11 cellular contexts compared by ENCODE assay signal in genomic region chr17:49969794-49970389, GRCh38. TPM values are rescaled to one million over a fixed set of nuclear protein-coding genes. Genes with fewer than 3 reads are reported as not detected.
A peak's percentile ranks its signal among the peaks of the same experiment; 100 is the strongest.
DNase-seq lines count a peak whose midpoint lies in the region; TF ChIP-seq lines count a peak whose summit lies in the region.
"Had no signal": no experiment of that assay in that cellular context is flagged by ENCODE, and none has a peak within 500 bp of the region (broad histone marks: within the 10 kb centered on the region; RNA-seq: fewer than 3 reads in every experiment).

No MANE protein-coding gene starts in this region.

- H3K4me1 ChIP-seq in OCI-LY7 (ENCODE audit: insufficient read depth, low read length, poor library complexity, severe bottlenecking) (peaks cover 9% of the 10 kb centered on the region), ectodermal cell (ENCODE audit: control insufficient read depth, insufficient read depth, low read length) (peaks cover 28% of the 10 kb centered on the region), rectal smooth muscle tissue (ENCODE audit: control insufficient read depth, insufficient read depth, low read length) (peaks cover 3% of the 10 kb centered on the region)

- H3K27me3 Mint-ChIP-seq in T-helper 1 cell treated with Interleukin-12 subunit alpha and Interleukin-12 subunit beta and Interleukin-4 antibody, amounts not matched to agents 30 μg/mL and 1 μg/mL, for 36 hours (ENCODE audit: low read depth) = peaks cover 91% of the 10 kb centered on the region

- no peaks in the 10 kb centered on the region for H4K20me1 ChIP-seq in OCI-LY7 (ENCODE audit: insufficient read depth, low read length)

- peaks cover 15% of the 10 kb centered on the region for H3K4me1 Mint-ChIP-seq in T-helper 1 cell treated with Interleukin-12 subunit alpha and Interleukin-12 subunit beta and Interleukin-4 antibody, amounts not matched to agents 30 μg/mL and 1 μg/mL, for 36 hours (ENCODE audit: low read depth)

- H3K9me2 ChIP-seq in OCI-LY7 (ENCODE audit: insufficient read depth, low read length) = no peaks in the 10 kb centered on the region

- H3K4me3 Mint-ChIP-seq in T-helper 1 cell treated with Interleukin-12 subunit alpha and Interleukin-12 subunit beta and Interleukin-4 antibody, amounts not matched to agents 30 μg/mL and 1 μg/mL, for 36 hours = peak overlapping the region; percentile 82

- BruUV-seq in OCI-LY7 (replicated peaks; lab: Mats Ljungman, UMichigan) = no TSS peak

- no peak for DNase-seq in T-helper 1 cell
- DNase-seq in OCI-LY7 (ENCODE audit: low spot score) = no peak
- DNase-seq in NCI-H524 (lab: John Stamatoyannopoulos, UW) = no peak
- DNase-seq in hippocampal formation (lab: John Stamatoyannopoulos, UW) = no peak
- DNase-seq in mesenteric fat pad (ENCODE audit: low spot score) = no peak
- DNase-seq: NCI-H1417 treated with DMSO at 0.1 percent for 48 hours had no signal

- no peaks in the 10 kb centered on the region for H3K36me3 Mint-ChIP-seq in T-helper 1 cell treated with Interleukin-12 subunit alpha and Interleukin-12 subunit beta and Interleukin-4 antibody, amounts not matched to agents 30 μg/mL and 1 μg/mL, for 36 hours (ENCODE audit: low read depth)

- POLR2A ChIA-PET in OCI-LY7 (lab: Charles Lee) = no interaction called here

- H3K9me3 Mint-ChIP-seq in T-helper 1 cell treated with Interleukin-12 subunit alpha and Interleukin-12 subunit beta and Interleukin-4 antibody, amounts not matched to agents 30 μg/mL and 1 μg/mL, for 36 hours = no peaks in the 10 kb centered on the region

- no peaks in the 10 kb centered on the region for H3K79me2 ChIP-seq in OCI-LY7 (ENCODE audit: insufficient read depth, low read depth, low read length)

- H2AFZ ChIP-seq in OCI-LY7 (ENCODE audit: low read length) = no peak overlapping the region

- H3K9me3 ChIP-seq in OCI-LY7 (ENCODE audit: low read length) (no peaks in the 10 kb centered on the region), ectodermal cell (ENCODE audit: control insufficient read depth, low read length) (no peaks in the 10 kb centered on the region)

- WGBS in ectodermal cell, 2 experiments = 3 to 6% methylated on average over 16 of the region's 18 CpGs

- H3K4me3 ChIP-seq in OCI-LY7 (ENCODE audit: low read depth, low read length, poor library complexity, severe bottlenecking) = no peak overlapping the region
- peak overlapping the region; percentile 32 for H3K4me3 ChIP-seq in ectodermal cell (ENCODE audit: insufficient read depth, low read depth, low read length)
- H3K4me3 ChIP-seq in rectal smooth muscle tissue (ENCODE audit: low read length) = peak overlapping the region; percentile 35

- TF ChIP-seq CTCF in OCI-LY7 (conservative IDR thresholded peaks at IDR 0.05; ENCODE audit: low read length) = no peak

- no peak overlapping the region for H3K27ac Mint-ChIP-seq in T-helper 1 cell treated with Interleukin-12 subunit alpha and Interleukin-12 subunit beta and Interleukin-4 antibody, amounts not matched to agents 30 μg/mL and 1 μg/mL, for 36 hours

- intact Hi-C loops in OCI-LY7 (cut with micrococcal nuclease; ENCODE audit: unreplicated experiment) = no loop called here

- CTCF ChIA-PET in OCI-LY7 (lab: Charles Lee; ENCODE audit: unreplicated experiment) = no interaction called here

- H3K36me3 ChIP-seq in OCI-LY7 (ENCODE audit: insufficient read depth, low read length) (no peaks in the 10 kb centered on the region), ectodermal cell (ENCODE audit: control insufficient read depth, insufficient read depth, low read length) (no peaks in the 10 kb centered on the region), rectal smooth muscle tissue (ENCODE audit: control insufficient read depth, insufficient read depth, low read length) (no peaks in the 10 kb centered on the region)

- H3K4me2 ChIP-seq in OCI-LY7 (ENCODE audit: low read length) = peak overlapping the region; percentile 77

- H3K9ac ChIP-seq in rectal smooth muscle tissue (ENCODE audit: low read length) = no peak overlapping the region

- H3K27ac ChIP-seq in OCI-LY7 (ENCODE audit: low read depth, low read length, poor library complexity, severe bottlenecking) (no peak overlapping the region), ectodermal cell (ENCODE audit: insufficient read depth, low read depth, low read length, poor library complexity, severe bottlenecking) (no peak overlapping the region), rectal smooth muscle tissue (ENCODE audit: low read depth, low read length) (no peak overlapping the region)

- peaks cover 100% of the 10 kb centered on the region for H3K27me3 ChIP-seq in ectodermal cell (ENCODE audit: control insufficient read depth, insufficient read depth, low read length, poor library complexity, severe bottlenecking)
- H3K27me3 ChIP-seq in rectal smooth muscle tissue (ENCODE audit: control insufficient read depth, insufficient read depth, low read length) = peaks cover 64% of the 10 kb centered on the region

RNA-seq across cellular contexts. Expression of gene DLX4, which starts 0.9 kb away (rescaled TPM):
- 0.28 and 0.47 TPM in 2 replicates for total RNA-seq in OCI-LY7 (2014; rRNA removed; shearing (Covaris generic))
- 0.27 and 1.3 TPM in 2 replicates for total RNA-seq in OCI-LY7 (2022)
- polyA plus RNA-seq in ectodermal cell (2013, experiment 1 of 4) = 0.63 TPM
- 1.1 TPM for polyA plus RNA-seq in ectodermal cell (2013, experiment 2 of 4)
- polyA plus RNA-seq in ectodermal cell (2013, experiment 3 of 4) = 0.80 TPM
- 0.77 TPM for polyA plus RNA-seq in ectodermal cell (2013, experiment 4 of 4)
- total RNA-seq in mesenteric fat pad = 0.55 TPM
- total RNA-seq: astrocyte had no signal

RNA-seq across cellular contexts. Expression of gene DLX3, which starts 25.1 kb away (rescaled TPM):
- total RNA-seq in OCI-LY7 (2014; rRNA removed; shearing (Covaris generic)) = not detected in 2 replicates
- not detected in 2 replicates for total RNA-seq in OCI-LY7 (2022)
- 1.6 TPM for polyA plus RNA-seq in ectodermal cell (2013, experiment 1 of 4)
- polyA plus RNA-seq in ectodermal cell (2013, experiment 2 of 4) = 1.8 TPM
- 2.2 TPM for polyA plus RNA-seq in ectodermal cell (2013, experiment 3 of 4)
- 1.7 TPM for polyA plus RNA-seq in ectodermal cell (2013, experiment 4 of 4)
- 0.48 TPM for total RNA-seq in mesenteric fat pad
- total RNA-seq: renal cortical epithelial cell had no signal
